Comparison of ENCODE assay signal across 8 cellular contexts in genomic region chr11:65492637-65493366, GRCh38. TPM values are rescaled to one million over a fixed set of nuclear protein-coding genes. Genes with fewer than 3 reads are reported as not detected.
DNase-seq lines count a peak whose midpoint lies in the region; TF ChIP-seq lines count a peak whose summit lies in the region.

No MANE protein-coding gene starts in this region.

- no peak overlapping the region for H3K23ac ChIP-seq in trophoblast cell (ENCODE audit: low read length)

- H4K8ac ChIP-seq in trophoblast cell (ENCODE audit: low read depth, low read length): peak overlapping the region; percentile 79

- H3K79me2 ChIP-seq in trophoblast cell (ENCODE audit: control insufficient read depth, insufficient read depth, low read length, poor library complexity): peaks cover 52% of the 10 kb centered on the region

- H3K79me1 ChIP-seq in trophoblast cell (ENCODE audit: low read length): peaks cover 78% of the 10 kb centered on the region

- H4K91ac ChIP-seq in trophoblast cell (ENCODE audit: low read depth, low read length): peak overlapping the region; percentile 90

- peak overlapping the region; percentile 99 for H2BK12ac ChIP-seq in trophoblast cell (ENCODE audit: low read length)

- peaks cover 54 to 63% of the 10 kb centered on the region in 2 experiments for H3K4me1 ChIP-seq in trophoblast cell (ENCODE audit: control insufficient read depth in 1 of 2, insufficient read depth in 2 of 2, low read length in 2 of 2)

- H3K4me2 ChIP-seq in trophoblast cell (ENCODE audit: low read length): peak overlapping the region; percentile 37

- peak overlapping the region; percentile 83 for H3K18ac ChIP-seq in trophoblast cell (ENCODE audit: low read length)

- H3K27ac ChIP-seq in WERI-Rb-1 (peak overlapping the region; percentile 19), trophoblast cell (ENCODE audit: low read depth, low read length) (peak overlapping the region; percentile 95)

- no peaks in the 10 kb centered on the region for H3K9me3 ChIP-seq in WERI-Rb-1 (ENCODE audit: severe bottlenecking)
- no peaks in the 10 kb centered on the region for H3K9me3 ChIP-seq in trophoblast cell (ENCODE audit: insufficient read depth, low read depth, low read length)

- peak overlapping the region; percentile 83 for H3K14ac ChIP-seq in trophoblast cell (ENCODE audit: low read length)

- DNase-seq in NCI-H1417 (lab: John Stamatoyannopoulos, UW): peak in 2 of 3 experiments; percentile 38 to 55
- DNase-seq in NCI-H1417 treated with DMSO at 0.1 percent for 48 hours (lab: John Stamatoyannopoulos, UW): no peak
- peak; percentile 74 for DNase-seq in HS-27A (ENCODE audit: low read depth)
- DNase-seq in WERI-Rb-1: no peak
- peak; percentile 68 for DNase-seq in foreskin melanocyte
- DNase-seq in trophoblast cell: peak; percentile 86 to 91
- no peak for DNase-seq in NCI-H128 (lab: John Stamatoyannopoulos, UW; ENCODE audit: unreplicated experiment)
- no peak for DNase-seq in kidney glomerular epithelial cell (lab: John Stamatoyannopoulos, UW)

- peak overlapping the region; percentile 85 for H3K4ac ChIP-seq in trophoblast cell (ENCODE audit: low read depth, low read length)

- peak overlapping the region; percentile 1 for H3K9ac ChIP-seq in trophoblast cell (ENCODE audit: low read length)

- H3K36me3 ChIP-seq in WERI-Rb-1: no peaks in the 10 kb centered on the region
- H3K36me3 ChIP-seq in trophoblast cell (ENCODE audit: control insufficient read depth in 1 of 2, insufficient read depth in 2 of 2, low read length in 2 of 2): no peaks in the 10 kb centered on the region

- H3K4me3 ChIP-seq in WERI-Rb-1 (ENCODE audit: low read depth, low read length) (no peak overlapping the region), trophoblast cell (ENCODE audit: low read depth, low read length) (no peak overlapping the region)

- WGBS in trophoblast cell (ENCODE audit: extremely low coverage, insufficient coverage, insufficient read length): no CpG with 5 or more reads among the region's 6 CpGs

- H4K12ac ChIP-seq in trophoblast cell (ENCODE audit: low read depth, low read length): no peak overlapping the region

- H2BK120ac ChIP-seq in trophoblast cell (ENCODE audit: insufficient read depth, low read length, poor library complexity): peak overlapping the region; percentile 92

- no peak for TF ChIP-seq CTCF in WERI-Rb-1 (IDR thresholded peaks at IDR 0.05; ENCODE audit: low read depth, low read length)

- peak overlapping the region; percentile 50 for H2AFZ ChIP-seq in trophoblast cell (ENCODE audit: insufficient read depth, low read length, poor library complexity)

- H2BK5ac ChIP-seq in trophoblast cell (ENCODE audit: low read depth, low read length, poor library complexity): peak overlapping the region; percentile 77

- H3K27me3 ChIP-seq in WERI-Rb-1 (ENCODE audit: insufficient read depth, low read depth, severe bottlenecking) (no peaks in the 10 kb centered on the region), trophoblast cell (ENCODE audit: insufficient read depth, low read length) (no peaks in the 10 kb centered on the region)

- H2AK5ac ChIP-seq in trophoblast cell (ENCODE audit: low read length): peak overlapping the region; percentile 89

RNA-seq across cellular contexts. Expression of gene MALAT1, which starts 6.0 kb away (rescaled TPM):
- 597 and 615 TPM in 2 replicates for polyA plus RNA-seq in trophoblast cell (2013)

RNA-seq across cellular contexts. Expression of gene SCYL1, which starts 32.1 kb away (rescaled TPM):
- polyA plus RNA-seq in trophoblast cell (2013): 117 and 118 TPM in 2 replicates

Comparison
In these comparisons a context has a peak if more than half of its experiments do, and no peak if none do; other contexts are left out.
1. DNase-seq: peak in NCI-H1417 (2 of 3), HS-27A (single experiment), foreskin melanocyte (single experiment) and trophoblast cell (2 of 2); none in NCI-H1417 treated with DMSO at 0.1 percent for 48 hours (single experiment), WERI-Rb-1 (single experiment), NCI-H128 (single experiment) and kidney glomerular epithelial cell (single experiment).